8 cellular contexts compared by ENCODE assay signal in genomic region chr4:88613417-88613875, GRCh38. TPM values are rescaled to one million over a fixed set of nuclear protein-coding genes. Genes with fewer than 3 reads are reported as not detected.
DNase-seq lines count a peak whose midpoint lies in the region; ATAC-seq and TF ChIP-seq lines count a peak whose summit lies in the region.

No MANE protein-coding gene starts in this region.

- H3K36me3 Mint-ChIP-seq in activated T-helper 1 cell treated with anti-CD3 and anti-CD28 coated beads, Interleukin-12 subunit alpha, Interleukin-12 subunit beta, Interleukin-2, Interleukin-4 antibody, amounts not matched to agents 30 ng/mL and 10 ng/mL and 1 ng/mL, durations not matched to agents 14 hours and 24 hours and 36 hours (ENCODE audit: low read depth): peaks cover 18% of the 10 kb centered on the region
- peaks cover 15% of the 10 kb centered on the region for H3K36me3 Mint-ChIP-seq in mesothelial cell of epicardium

- H3K4me3 Mint-ChIP-seq in activated T-helper 1 cell treated with anti-CD3 and anti-CD28 coated beads, Interleukin-12 subunit alpha, Interleukin-12 subunit beta, Interleukin-2, Interleukin-4 antibody, amounts not matched to agents 30 ng/mL and 10 ng/mL and 1 ng/mL, durations not matched to agents 14 hours and 24 hours and 36 hours: peak overlapping the region; percentile 55
- H3K4me3 Mint-ChIP-seq in mesothelial cell of epicardium: no peak overlapping the region

- no peaks in the 10 kb centered on the region for H3K9me3 Mint-ChIP-seq in activated T-helper 1 cell treated with anti-CD3 and anti-CD28 coated beads, Interleukin-12 subunit alpha, Interleukin-12 subunit beta, Interleukin-2, Interleukin-4 antibody, amounts not matched to agents 30 ng/mL and 10 ng/mL and 1 ng/mL, durations not matched to agents 14 hours and 24 hours and 36 hours
- H3K9me3 Mint-ChIP-seq in mesothelial cell of epicardium: no peaks in the 10 kb centered on the region

- no peaks in the 10 kb centered on the region for H3K27me3 Mint-ChIP-seq in activated T-helper 1 cell treated with anti-CD3 and anti-CD28 coated beads, Interleukin-12 subunit alpha, Interleukin-12 subunit beta, Interleukin-2, Interleukin-4 antibody, amounts not matched to agents 30 ng/mL and 10 ng/mL and 1 ng/mL, durations not matched to agents 14 hours and 24 hours and 36 hours (ENCODE audit: insufficient read depth)
- no peaks in the 10 kb centered on the region for H3K27me3 Mint-ChIP-seq in mesothelial cell of epicardium (ENCODE audit: low read depth)

- DNase-seq in COLO668 (lab: John Stamatoyannopoulos, UW; ENCODE audit: unreplicated experiment) (peak; percentile 17), NCI-H2107 treated with DMSO at 0.1 percent for 48 hours (lab: John Stamatoyannopoulos, UW; ENCODE audit: unreplicated experiment) (peak; percentile 67), kidney tubule cell (ENCODE audit: low spot score) (peak; percentile 55), brain microvascular endothelial cell (no peak), mesothelial cell of epicardium (ENCODE audit: low spot score in 2 of 2, unreplicated experiment in 2 of 2) (no peak), NCI-H2196 treated with DMSO at 0.1 percent for 48 hours (lab: John Stamatoyannopoulos, UW; ENCODE audit: unreplicated experiment) (no peak)
- DNase-seq in activated T-helper 1 cell treated with anti-CD3 and anti-CD28 coated beads, Interleukin-12 subunit alpha, Interleukin-12 subunit beta, Interleukin-2, Interleukin-4 antibody, amounts not matched to agents 30 ng/mL and 10 ng/mL and 1 ng/mL, durations not matched to agents 14 hours and 24 hours and 36 hours (ENCODE audit: low spot score): peak; percentile 20

- H3K36me3 ChIP-seq in brain microvascular endothelial cell (replicated peaks): no peaks in the 10 kb centered on the region

- in situ Hi-C loops in brain microvascular endothelial cell (cut with HindIII; ENCODE audit: low pct_ligation_motif_present, low sequenced_read_pairs): no loop called here

- H3K4me3 ChIP-seq in brain microvascular endothelial cell (ENCODE audit: low read depth, low read length): no peak overlapping the region

- intact Hi-C loops in activated T-helper 1 cell treated with anti-CD3 and anti-CD28 coated beads, Interleukin-12 subunit alpha, Interleukin-12 subunit beta, Interleukin-2, Interleukin-4 antibody, amounts not matched to agents 30 ng/mL and 10 ng/mL and 1 ng/mL, durations not matched to agents 14 hours and 24 hours and 36 hours (cut with micrococcal nuclease): loop anchor here (5.0 to 10.0 kb wide), 2 partner anchors 156 to 491 kb away; partner anchors contain the start of gene HERC5

- no peaks in the 10 kb centered on the region for H3K27me3 ChIP-seq in brain microvascular endothelial cell (replicated peaks)

- peaks cover 61% of the 10 kb centered on the region for H3K4me1 Mint-ChIP-seq in activated T-helper 1 cell treated with anti-CD3 and anti-CD28 coated beads, Interleukin-12 subunit alpha, Interleukin-12 subunit beta, Interleukin-2, Interleukin-4 antibody, amounts not matched to agents 30 ng/mL and 10 ng/mL and 1 ng/mL, durations not matched to agents 14 hours and 24 hours and 36 hours (ENCODE audit: low read depth)
- peaks cover 12% of the 10 kb centered on the region for H3K4me1 Mint-ChIP-seq in mesothelial cell of epicardium

- peak; percentile 38 for ATAC-seq in GM21619 (IDR thresholded peaks at IDR 0.05; ENCODE audit: unreplicated experiment)

- no peak overlapping the region for H3K27ac ChIP-seq in brain microvascular endothelial cell

- TF ChIP-seq CTCF in brain microvascular endothelial cell (IDR thresholded peaks at IDR 0.05; ENCODE audit: low read depth, low read length, missing control alignments) (no peak), mesothelial cell of epicardium (IDR thresholded peaks at IDR 0.05; ENCODE audit: unreplicated experiment) (no peak)

- H3K27ac Mint-ChIP-seq in activated T-helper 1 cell treated with anti-CD3 and anti-CD28 coated beads, Interleukin-12 subunit alpha, Interleukin-12 subunit beta, Interleukin-2, Interleukin-4 antibody, amounts not matched to agents 30 ng/mL and 10 ng/mL and 1 ng/mL, durations not matched to agents 14 hours and 24 hours and 36 hours: peak overlapping the region; percentile 77
- no peak overlapping the region for H3K27ac Mint-ChIP-seq in mesothelial cell of epicardium

RNA-seq across cellular contexts. Expression of gene HERC3, which starts 21.2 kb away (rescaled TPM):
- 12.8 and 14.2 TPM in 2 replicates for total RNA-seq in activated T-helper 1 cell treated with anti-CD3 and anti-CD28 coated beads, Interleukin-12 subunit alpha, Interleukin-12 subunit beta, Interleukin-2, Interleukin-4 antibody, amounts not matched to agents 30 ng/mL and 10 ng/mL and 1 ng/mL, durations not matched to agents 14 hours and 24 hours and 36 hours
- total RNA-seq in mesothelial cell of epicardium: 15.8 to 17.2 TPM (median 17.0 TPM) in 3 replicates

Comparison
In these comparisons a context has a peak if more than half of its experiments do, and no peak if none do; other contexts are left out.
1. DNase-seq: peak in COLO668 (single experiment), NCI-H2107 treated with DMSO at 0.1 percent for 48 hours (single experiment), activated T-helper 1 cell treated with anti-CD3 and anti-CD28 coated beads, Interleukin-12 subunit alpha, Interleukin-12 subunit beta, Interleukin-2, Interleukin-4 antibody, amounts not matched to agents 30 ng/mL and 10 ng/mL and 1 ng/mL, durations not matched to agents 14 hours and 24 hours and 36 hours (single experiment) and kidney tubule cell (single experiment); none in brain microvascular endothelial cell (single experiment), mesothelial cell of epicardium (0 of 2) and NCI-H2196 treated with DMSO at 0.1 percent for 48 hours (single experiment).